ENCODE assay signal across 21 cellular contexts in the genomic region with DNA sequence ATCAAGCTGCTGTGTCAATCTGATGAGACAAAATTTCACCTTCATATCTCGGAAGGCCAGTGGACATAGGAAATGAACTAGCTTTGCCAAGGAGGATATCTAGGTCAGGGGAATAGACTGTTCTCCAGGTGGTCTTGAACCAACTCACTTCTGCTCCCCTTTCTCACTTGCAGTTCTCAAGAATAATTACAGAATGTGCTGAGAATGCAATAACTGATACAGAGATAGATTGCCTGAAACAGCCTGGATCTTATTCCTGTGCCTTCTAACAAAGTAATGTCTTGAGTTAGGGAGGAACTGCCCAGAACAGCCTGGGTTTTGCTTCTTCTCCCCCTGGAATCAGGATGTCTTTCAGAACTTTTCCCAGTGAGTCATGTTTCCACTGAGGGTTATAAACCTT.
"Had no signal": no experiment of that assay in that cellular context is flagged by ENCODE, and none has a peak within 500 bp of the region (broad histone marks: within the 10 kb centered on the region; RNA-seq: fewer than 3 reads in every experiment).

No MANE protein-coding gene starts in this region.

- H3K27ac ChIP-seq: KMS-11, RWPE1 had no signal

- H3K9me2 ChIP-seq: SK-N-SH had no signal

- DNase-seq: Kasumi-1, NCI-H1092, NCI-H1436, NCI-H187, NCI-H2029, NCI-H2081 treated with DMSO at 0.1 percent for 48 hours, NCI-H2171, NCI-H226, NCI-H446, NCI-H510A, NCI-H524 treated with DMSO at 0.1 percent for 48 hours, NCI-H69, NCI-H774, SHP77, SK-N-SH, SW 1271, T-cell had no signal

- H3K4me2 ChIP-seq: KMS-11, SK-N-SH had no signal

- H3K9ac ChIP-seq: KMS-11, SK-N-SH had no signal

- H3K9me3 ChIP-seq: SK-N-SH had no signal

- FAIRE-seq: HTR-8/SVneo, RCC 7860 had no signal

- ATAC-seq: T-cell had no signal
